Comparison of ENCODE assay signal across 8 cellular contexts in the genomic region with DNA sequence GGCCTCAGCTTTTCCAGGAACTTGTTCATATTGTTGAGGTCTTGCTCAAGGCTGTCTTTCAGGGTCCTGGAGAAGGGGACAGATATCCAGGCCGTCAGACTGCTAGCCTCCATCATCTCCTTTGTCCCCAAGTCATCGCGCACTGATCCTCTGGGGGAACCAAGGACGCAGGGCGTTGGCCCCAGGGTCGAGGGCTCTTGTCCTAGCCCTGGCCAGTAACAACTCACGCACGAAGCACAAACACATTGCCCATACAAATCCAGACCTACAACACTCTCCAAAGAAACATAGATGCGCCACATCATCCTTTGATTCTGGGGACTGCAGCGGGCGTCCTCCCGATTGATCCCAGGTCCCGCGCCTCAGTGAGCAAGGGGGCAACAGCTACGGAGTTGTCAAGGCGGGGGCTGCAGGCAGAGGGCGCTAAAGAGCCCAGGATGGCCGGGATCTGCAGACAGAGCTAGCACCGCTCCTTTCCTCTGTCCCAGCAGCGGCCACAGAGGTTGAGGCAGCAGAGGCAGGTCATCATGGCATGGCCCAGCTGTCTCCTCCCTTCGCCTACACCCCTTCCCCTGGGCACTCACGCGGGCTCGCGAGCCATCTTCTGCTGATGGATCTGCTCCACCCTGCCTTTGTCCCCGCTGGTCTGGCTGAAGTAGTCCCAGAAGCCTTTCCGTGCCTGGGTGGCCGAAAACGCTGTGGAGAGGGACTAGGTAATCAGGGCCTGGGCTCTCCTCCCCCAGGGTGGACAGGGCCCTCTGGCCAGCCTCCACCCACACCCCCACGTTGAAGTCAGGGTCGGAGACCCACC.
DNase-seq lines count a peak whose midpoint lies in the region; ATAC-seq and TF ChIP-seq lines count a peak whose summit lies in the region.

No MANE protein-coding gene starts in this region.

- in situ Hi-C loops in GM13976 (cut with MboI; ENCODE audit: low sequenced_read_pairs, unreplicated experiment), result loop anchor here (25.0 kb wide), 1 partner anchor 321 kb away; no protein-coding TSS in a partner anchor
- in situ Hi-C loops in astrocyte of the cerebellum (cut with HindIII; ENCODE audit: low sequenced_read_pairs), result no loop called here

- DNase-seq in GM13976 (ENCODE audit: low spot score), result peak; percentile 89
- DNase-seq in NCI-H1694 (lab: John Stamatoyannopoulos, UW), result peak; percentile 22
- peak; percentile 73 for DNase-seq in UCSD-AML1 (lab: John Stamatoyannopoulos, UW; ENCODE audit: unreplicated experiment)
- peak; percentile 26 for DNase-seq in astrocyte of the cerebellum (ENCODE audit: low read depth)
- peak; percentile 9 to 88 (median 61) for DNase-seq in hypothalamus (lab: John Stamatoyannopoulos, UW)
- peak; percentile 9 for DNase-seq in skeletal muscle cell (ENCODE audit: low read depth)

- ATAC-seq in GM21526 (IDR thresholded peaks at IDR 0.05; ENCODE audit: low FRiP score, unreplicated experiment) (no peak), HG02852 (IDR thresholded peaks at IDR 0.05; ENCODE audit: unreplicated experiment) (no peak)

- TF ChIP-seq CTCF in GM13976 (IDR thresholded peaks at IDR 0.05; ENCODE audit: borderline replicate concordance, control extremely low read depth, extremely low read depth, insufficient read depth, missing control alignments), result peak; percentile 89
- TF ChIP-seq CTCF in astrocyte of the cerebellum (IDR thresholded peaks at IDR 0.05; ENCODE audit: low read depth, low read length, missing control alignments), result peak; percentile 91

- H3K4me3 ChIP-seq in astrocyte of the cerebellum (ENCODE audit: low read depth, low read length), result no peak overlapping the region
- no peak overlapping the region for H3K4me3 ChIP-seq in skeletal muscle cell (ENCODE audit: low read depth, low read length)

Comparison
In these comparisons a context has a peak if more than half of its experiments do, and no peak if none do; other contexts are left out.
1. DNase-seq: peak in every context shown above with its lines; median percentile 89 in GM13976; 73 in UCSD-AML1; 61 in hypothalamus; 26 in astrocyte of the cerebellum; 22 in NCI-H1694; 9 in skeletal muscle cell.